1 cellular context compared by ENCODE assay signal in the genomic region with DNA sequence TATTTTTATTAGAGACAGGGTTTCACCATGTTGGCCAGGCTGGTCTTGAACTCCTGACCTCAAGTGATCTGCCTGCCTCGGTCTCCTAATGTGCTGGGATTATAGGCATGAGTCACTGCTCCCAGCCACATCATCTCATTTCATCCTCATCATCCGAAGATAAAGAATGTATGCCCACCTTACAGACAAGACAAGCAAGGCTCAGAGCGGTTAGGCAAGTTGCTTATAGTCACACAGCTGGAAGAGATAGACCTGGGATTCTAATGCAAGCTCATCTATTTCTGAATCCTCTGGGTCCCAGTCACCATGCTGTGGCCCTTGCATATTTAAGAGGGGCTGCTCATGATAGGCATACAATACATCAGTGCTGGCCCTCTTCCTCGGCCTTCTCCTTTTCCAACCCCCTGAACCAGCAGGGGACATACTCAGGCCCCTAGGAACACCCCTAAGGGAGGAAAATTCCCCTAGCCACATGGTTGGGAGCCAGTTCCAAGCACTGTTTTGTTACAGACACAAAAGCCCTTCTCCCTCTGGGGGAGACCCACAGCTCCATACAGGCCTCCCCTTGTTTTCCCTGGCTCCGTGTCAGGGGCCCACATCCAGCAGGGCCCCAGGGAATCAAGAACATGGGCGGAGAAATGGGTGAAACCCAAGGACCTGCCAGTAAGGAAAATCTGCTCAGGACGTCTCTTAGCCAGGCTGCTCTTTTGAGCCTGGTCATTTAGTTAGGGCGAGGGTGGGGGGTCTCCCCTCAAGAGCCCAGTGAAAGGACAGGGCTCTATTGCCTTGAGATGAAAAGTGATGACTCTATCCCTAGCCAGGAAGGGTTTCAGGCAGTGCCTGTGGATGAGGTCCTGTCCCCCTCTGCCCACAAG.
TF ChIP-seq lines count a peak whose summit lies in the region.

No MANE protein-coding gene starts in this region.

TF ChIP-seq in IMR-90, 13 proteins besides CTCF, POLR2A, EP300 and RAD21:
- TF ChIP-seq CEBPB (IDR thresholded peaks at IDR 0.05; ENCODE audit: low read depth, low read length), result no peak
- no peak for TF ChIP-seq BHLHE40 (IDR thresholded peaks at IDR 0.05; ENCODE audit: low read depth, low read length)
- no peak for TF ChIP-seq MAFK (IDR thresholded peaks at IDR 0.05; ENCODE audit: low read depth, low read length)
- no peak for TF ChIP-seq MXI1 (IDR thresholded peaks at IDR 0.05; ENCODE audit: borderline replicate concordance, low read depth, low read length)
